In the genomic region with DNA sequence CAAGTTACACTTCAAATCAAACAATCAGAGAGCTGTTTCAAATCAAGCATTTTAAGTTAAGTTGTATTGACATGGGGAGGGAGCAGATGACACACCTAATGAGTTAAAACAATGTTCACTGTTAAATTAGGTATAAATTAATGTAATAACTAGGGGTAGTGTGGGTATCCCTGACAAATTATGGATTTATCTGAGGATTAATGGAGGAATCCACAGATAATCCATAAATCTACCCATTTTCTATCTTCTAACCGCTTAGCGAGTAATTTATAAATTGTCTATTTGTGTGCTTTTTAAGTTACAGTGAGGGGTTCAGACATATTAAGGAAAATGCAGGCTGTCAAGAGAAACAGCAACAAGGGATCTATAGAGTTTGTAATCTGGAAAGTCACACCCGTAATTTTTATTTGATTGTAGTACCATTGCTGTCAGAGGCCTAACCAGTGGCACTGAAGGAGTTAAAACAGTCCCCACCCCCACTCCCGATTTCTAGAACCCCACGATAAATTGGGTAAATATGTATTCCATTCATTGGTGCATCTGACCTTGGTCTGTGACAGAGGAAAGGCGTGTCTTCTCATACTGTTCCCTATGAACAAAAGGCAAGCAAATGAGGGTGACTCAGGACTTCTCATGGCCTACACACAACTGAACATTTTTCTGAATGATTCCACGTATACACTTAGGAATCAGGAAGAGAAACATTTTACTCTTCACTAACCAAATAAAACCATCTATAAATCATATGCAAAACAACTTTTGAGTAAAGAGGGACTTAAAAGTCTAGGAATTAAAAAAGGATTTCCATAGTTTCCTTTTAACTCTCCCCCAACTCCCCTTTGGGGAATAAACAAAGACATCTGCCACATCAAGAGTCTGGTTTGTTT, we compare ENCODE assay signal across 1 cellular context.
TF ChIP-seq lines count a peak whose summit lies in the region.

No MANE protein-coding gene starts in this region.

TF ChIP-seq in GM23338, 12 proteins besides CTCF, POLR2A, EP300 and RAD21 (continued from another document):
- TF ChIP-seq ZNF331 (CRISPR knock-in tag; IDR thresholded peaks at IDR 0.05; ENCODE audit: low read depth), result no peak
- TF ChIP-seq EZH2phosphoT487 (IDR thresholded peaks at IDR 0.05; ENCODE audit: unreplicated experiment), result no peak
- no peak for TF ChIP-seq CREB1 (CRISPR knock-in tag; IDR thresholded peaks at IDR 0.05; ENCODE audit: low read depth)
- TF ChIP-seq EZH2 (IDR thresholded peaks at IDR 0.05; ENCODE audit: low read depth, unreplicated experiment), result no peak
- TF ChIP-seq NANOG (IDR thresholded peaks at IDR 0.05; ENCODE audit: borderline replicate concordance), result no peak
- no peak for TF ChIP-seq POLR2AphosphoS5 (IDR thresholded peaks at IDR 0.05; ENCODE audit: low read depth)
- TF ChIP-seq, protein P1, sequence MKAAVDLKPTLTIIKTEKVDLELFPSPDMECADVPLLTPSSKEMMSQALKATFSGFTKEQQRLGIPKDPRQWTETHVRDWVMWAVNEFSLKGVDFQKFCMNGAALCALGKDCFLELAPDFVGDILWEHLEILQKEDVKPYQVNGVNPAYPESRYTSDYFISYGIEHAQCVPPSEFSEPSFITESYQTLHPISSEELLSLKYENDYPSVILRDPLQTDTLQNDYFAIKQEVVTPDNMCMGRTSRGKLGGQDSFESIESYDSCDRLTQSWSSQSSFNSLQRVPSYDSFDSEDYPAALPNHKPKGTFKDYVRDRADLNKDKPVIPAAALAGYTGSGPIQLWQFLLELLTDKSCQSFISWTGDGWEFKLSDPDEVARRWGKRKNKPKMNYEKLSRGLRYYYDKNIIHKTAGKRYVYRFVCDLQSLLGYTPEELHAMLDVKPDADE (IDR thresholded peaks at IDR 0.05), result no peak
- no peak for TF ChIP-seq ZNF114 (CRISPR knock-in tag; IDR thresholded peaks at IDR 0.05)
- TF ChIP-seq STAT1 (IDR thresholded peaks at IDR 0.05; ENCODE audit: unreplicated experiment), result no peak
- TF ChIP-seq JUNB (IDR thresholded peaks at IDR 0.05; ENCODE audit: unreplicated experiment), result no peak
- TF ChIP-seq, protein P2, sequence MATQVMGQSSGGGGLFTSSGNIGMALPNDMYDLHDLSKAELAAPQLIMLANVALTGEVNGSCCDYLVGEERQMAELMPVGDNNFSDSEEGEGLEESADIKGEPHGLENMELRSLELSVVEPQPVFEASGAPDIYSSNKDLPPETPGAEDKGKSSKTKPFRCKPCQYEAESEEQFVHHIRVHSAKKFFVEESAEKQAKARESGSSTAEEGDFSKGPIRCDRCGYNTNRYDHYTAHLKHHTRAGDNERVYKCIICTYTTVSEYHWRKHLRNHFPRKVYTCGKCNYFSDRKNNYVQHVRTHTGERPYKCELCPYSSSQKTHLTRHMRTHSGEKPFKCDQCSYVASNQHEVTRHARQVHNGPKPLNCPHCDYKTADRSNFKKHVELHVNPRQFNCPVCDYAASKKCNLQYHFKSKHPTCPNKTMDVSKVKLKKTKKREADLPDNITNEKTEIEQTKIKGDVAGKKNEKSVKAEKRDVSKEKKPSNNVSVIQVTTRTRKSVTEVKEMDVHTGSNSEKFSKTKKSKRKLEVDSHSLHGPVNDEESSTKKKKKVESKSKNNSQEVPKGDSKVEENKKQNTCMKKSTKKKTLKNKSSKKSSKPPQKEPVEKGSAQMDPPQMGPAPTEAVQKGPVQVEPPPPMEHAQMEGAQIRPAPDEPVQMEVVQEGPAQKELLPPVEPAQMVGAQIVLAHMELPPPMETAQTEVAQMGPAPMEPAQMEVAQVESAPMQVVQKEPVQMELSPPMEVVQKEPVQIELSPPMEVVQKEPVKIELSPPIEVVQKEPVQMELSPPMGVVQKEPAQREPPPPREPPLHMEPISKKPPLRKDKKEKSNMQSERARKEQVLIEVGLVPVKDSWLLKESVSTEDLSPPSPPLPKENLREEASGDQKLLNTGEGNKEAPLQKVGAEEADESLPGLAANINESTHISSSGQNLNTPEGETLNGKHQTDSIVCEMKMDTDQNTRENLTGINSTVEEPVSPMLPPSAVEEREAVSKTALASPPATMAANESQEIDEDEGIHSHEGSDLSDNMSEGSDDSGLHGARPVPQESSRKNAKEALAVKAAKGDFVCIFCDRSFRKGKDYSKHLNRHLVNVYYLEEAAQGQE (IDR thresholded peaks at IDR 0.05; ENCODE audit: unreplicated experiment), result no peak
